In the genomic region with DNA sequence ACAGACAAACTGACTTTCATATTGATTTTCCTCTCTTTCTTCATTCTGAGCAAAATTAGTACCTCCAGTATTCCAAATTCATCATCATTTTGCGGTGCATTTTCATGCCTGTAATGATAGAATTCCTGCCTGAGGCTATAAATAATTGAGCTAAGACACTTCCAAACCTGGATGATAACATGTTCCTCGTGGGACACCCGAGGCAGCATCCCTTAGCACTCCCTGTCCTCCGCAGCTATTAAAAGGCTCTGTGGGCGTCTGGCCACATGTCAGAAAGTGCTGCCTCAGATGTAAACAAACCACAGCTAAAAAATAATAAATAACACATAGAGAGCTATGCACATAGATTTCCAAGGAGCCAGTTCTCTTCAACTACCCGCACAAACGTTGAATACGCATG, we compare ENCODE assay signal across 14 cellular contexts.
"Had no signal": no experiment of that assay in that cellular context is flagged by ENCODE, and none has a peak within 500 bp of the region (broad histone marks: within the 10 kb centered on the region; RNA-seq: fewer than 3 reads in every experiment).

No MANE protein-coding gene starts in this region.

- ATAC-seq: left colon; natural killer cell treated with Interleukin-12 subunit alpha and Interleukin-12 subunit beta and Interleukin-15 and Interleukin-18, amount 100 ng/mL, for 72 hours; stimulated activated naive CD8-positive, alpha-beta T cell treated with anti-CD3 and anti-CD28 coated beads, Interleukin-15, amount 100 ng/mL, for 72 hours; WTC11 had no signal

- H3K36me3 ChIP-seq: cardiac muscle cell, colonic mucosa had no signal

- H3K27ac ChIP-seq: cardiac muscle cell, colonic mucosa, skin epidermis had no signal

- H3K4me3 Mint-ChIP-seq: activated CD4-positive, alpha-beta T cell treated with anti-CD3 and anti-CD28 coated beads, Interleukin-2, amount 10 ng/mL, durations not matched to agents 7 days and 5 days; immature natural killer cell; natural killer cell treated with Interleukin-12 subunit alpha and Interleukin-12 subunit beta and Interleukin-15 and Interleukin-18, amount 100 ng/mL, for 72 hours; stimulated activated naive CD8-positive, alpha-beta T cell treated with anti-CD3 and anti-CD28 coated beads, Interleukin-15, amount 100 ng/mL, for 72 hours; T-helper 1 cell treated with Interleukin-12 subunit alpha and Interleukin-12 subunit beta and Interleukin-4 antibody, amounts not matched to agents 30 μg/mL and 1 μg/mL, for 36 hours; WTC11 had no signal

- H3K9me3 ChIP-seq: colonic mucosa had no signal

- DNase-seq: activated CD4-positive, alpha-beta T cell treated with anti-CD3 and anti-CD28 coated beads, Interleukin-2, amount 10 ng/mL, durations not matched to agents 7 days and 5 days; activated CD8-positive, alpha-beta memory T cell treated with anti-CD3 and anti-CD28 coated beads for 24 hours; colonic mucosa; effector CD4-positive, alpha-beta T cell; immature natural killer cell; left colon; mammary epithelial cell; stimulated activated CD4-positive, alpha-beta T cell treated with anti-CD3 and anti-CD28 coated beads, Interleukin-4, amount 100 ng/mL, for 4 hours; stimulated activated naive CD8-positive, alpha-beta T cell treated with anti-CD3 and anti-CD28 coated beads, Interleukin-15, amount 100 ng/mL, for 72 hours had no signal

- H3K4me1 Mint-ChIP-seq: activated CD4-positive, alpha-beta T cell treated with anti-CD3 and anti-CD28 coated beads, Interleukin-2, amount 10 ng/mL, durations not matched to agents 7 days and 5 days; immature natural killer cell; stimulated activated naive CD8-positive, alpha-beta T cell treated with anti-CD3 and anti-CD28 coated beads, Interleukin-15, amount 100 ng/mL, for 72 hours; WTC11 had no signal

- H3K9me3 Mint-ChIP-seq: activated CD4-positive, alpha-beta T cell treated with anti-CD3 and anti-CD28 coated beads, Interleukin-2, amount 10 ng/mL, durations not matched to agents 7 days and 5 days; immature natural killer cell; natural killer cell treated with Interleukin-12 subunit alpha and Interleukin-12 subunit beta and Interleukin-15 and Interleukin-18, amount 100 ng/mL, for 72 hours; stimulated activated naive CD8-positive, alpha-beta T cell treated with anti-CD3 and anti-CD28 coated beads, Interleukin-15, amount 100 ng/mL, for 72 hours; T-helper 1 cell treated with Interleukin-12 subunit alpha and Interleukin-12 subunit beta and Interleukin-4 antibody, amounts not matched to agents 30 μg/mL and 1 μg/mL, for 36 hours had no signal

- H3K4me3 ChIP-seq: cardiac muscle cell, colonic mucosa, skin epidermis had no signal

- H3K36me3 Mint-ChIP-seq: immature natural killer cell; natural killer cell treated with Interleukin-12 subunit alpha and Interleukin-12 subunit beta and Interleukin-15 and Interleukin-18, amount 100 ng/mL, for 72 hours had no signal

- H3K27me3 ChIP-seq: cardiac muscle cell, colonic mucosa had no signal

- H3K27ac Mint-ChIP-seq: activated CD4-positive, alpha-beta T cell treated with anti-CD3 and anti-CD28 coated beads, Interleukin-2, amount 10 ng/mL, durations not matched to agents 7 days and 5 days; immature natural killer cell; natural killer cell treated with Interleukin-12 subunit alpha and Interleukin-12 subunit beta and Interleukin-15 and Interleukin-18, amount 100 ng/mL, for 72 hours; T-helper 1 cell treated with Interleukin-12 subunit alpha and Interleukin-12 subunit beta and Interleukin-4 antibody, amounts not matched to agents 30 μg/mL and 1 μg/mL, for 36 hours had no signal

- H3K4me1 ChIP-seq: colonic mucosa had no signal
